ENCODE assay signal across 17 cellular contexts in the genomic region with DNA sequence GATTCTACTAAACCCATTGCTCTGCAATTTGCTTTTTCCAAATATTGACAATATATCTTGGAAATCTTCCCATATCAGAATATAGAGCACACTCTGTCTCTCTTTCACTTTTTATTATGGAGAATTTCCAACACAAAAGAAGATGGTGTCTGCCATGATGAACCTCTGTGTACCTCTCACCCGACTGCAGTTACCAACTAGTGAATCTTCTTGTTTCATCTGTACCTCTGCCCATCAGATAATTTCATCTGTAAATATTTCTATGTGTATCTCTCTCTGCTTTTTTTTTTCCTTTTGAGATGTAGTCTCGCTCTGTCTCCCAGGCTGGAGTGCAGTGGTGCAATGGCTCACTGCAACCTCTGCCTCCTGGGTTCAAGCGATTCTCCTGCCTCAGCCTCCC.
DNase-seq lines count a peak whose midpoint lies in the region; ATAC-seq and TF ChIP-seq lines count a peak whose summit lies in the region.
"Had no signal": no experiment of that assay in that cellular context is flagged by ENCODE, and none has a peak within 500 bp of the region (broad histone marks: within the 10 kb centered on the region; RNA-seq: fewer than 3 reads in every experiment).

No MANE protein-coding gene starts in this region.

- H3K4me3 Mint-ChIP-seq in CD14-positive monocyte: peak overlapping the region in 1 of 2 donors; percentile 15
- H3K4me3 Mint-ChIP-seq: CD4-positive, alpha-beta T cell; CD8-positive, alpha-beta memory T cell had no signal

- TF ChIP-seq POLR2A in prostate gland (IDR thresholded peaks at IDR 0.05): no peak

- no peak for TF ChIP-seq CTCF in 22Rv1 (IDR thresholded peaks at IDR 0.05)
- no peak for TF ChIP-seq CTCF in CD14-positive monocyte (IDR thresholded peaks at IDR 0.05)
- no peak for TF ChIP-seq CTCF in VCaP (conservative IDR thresholded peaks at IDR 0.05)
- no peak for TF ChIP-seq CTCF in prostate gland (IDR thresholded peaks at IDR 0.05)
- TF ChIP-seq CTCF in psoas muscle (IDR thresholded peaks at IDR 0.05): no peak

- peaks cover 51% of the 10 kb centered on the region for H3K4me1 Mint-ChIP-seq in CD14-positive monocyte
- H3K4me1 Mint-ChIP-seq: CD8-positive, alpha-beta memory T cell had no signal

- H3K4me1 ChIP-seq in prostate gland (replicated peaks): peaks cover 18% of the 10 kb centered on the region
- H3K4me1 ChIP-seq in psoas muscle: no peaks in the 10 kb centered on the region
- H3K4me1 ChIP-seq: HAP-1 had no signal

- H3K36me3 ChIP-seq in prostate gland (no peaks in the 10 kb centered on the region), psoas muscle (ENCODE audit: insufficient read depth in 1 of 2, low read depth in 1 of 2) (no peaks in the 10 kb centered on the region)
- H3K36me3 ChIP-seq: HAP-1 had no signal

- 27% methylated on average over 3 of the region's 3 CpGs for whole genome bisulfite sequencing in prostate gland
- WGBS in psoas muscle, 3 donors: 90 to 91% (median 90%) methylated on average over 3 of the region's 3 CpGs

- DNase-seq in CD14-positive monocyte (ENCODE audit: low spot score): no peak
- DNase-seq in prostate gland (ENCODE audit: low spot score): peak; percentile 42
- no peak for DNase-seq in HUDEP-2 (lab: John Stamatoyannopoulos, UW; ENCODE audit: unreplicated experiment in 76 of 76)
- no peak for DNase-seq in psoas muscle
- DNase-seq: C1 segment of cervical spinal cord; CD4-positive, alpha-beta T cell; CD8-positive, alpha-beta memory T cell; DMS 273 treated with DMSO at 0.1 percent for 48 hours; DMS79; EL; GDM1; GOT3 had no signal

- H3K27ac ChIP-seq in 22Rv1 (peak overlapping the region; percentile 37), VCaP (peak overlapping the region; percentile 95), prostate gland (peak overlapping the region in 1 of 2 donors; percentile 75), psoas muscle (no peak overlapping the region)

- H3K9me3 ChIP-seq in prostate gland (no peaks in the 10 kb centered on the region), psoas muscle (no peaks in the 10 kb centered on the region)
- H3K9me3 ChIP-seq: HAP-1 had no signal

- intact Hi-C loops in CD14-positive monocyte (cut with micrococcal nuclease) (no loop called here), prostate gland (cut with DNase I) (no loop called here), psoas muscle (cut with DNase I) (no loop called here)

- H3K9me3 Mint-ChIP-seq in CD14-positive monocyte: no peaks in the 10 kb centered on the region
- H3K9me3 Mint-ChIP-seq: CD4-positive, alpha-beta T cell; CD8-positive, alpha-beta memory T cell had no signal

- peak overlapping the region in 6 of 7 donors; percentile 61 to 97 (median 94) for H3K27ac Mint-ChIP-seq in CD14-positive monocyte
- H3K27ac Mint-ChIP-seq: CD4-positive, alpha-beta T cell; CD8-positive, alpha-beta memory T cell had no signal

- H3K27me3 Mint-ChIP-seq in CD14-positive monocyte (ENCODE audit: low read depth in 3 of 3): peaks cover 4 to 7% (median 6%) of the 10 kb centered on the region in 3 donors

- H3K27me3 ChIP-seq in prostate gland (replicated peaks; ENCODE audit: insufficient read depth): no peaks in the 10 kb centered on the region
- peaks cover 0 to 7% (median 0%) of the 10 kb centered on the region in 3 donors for H3K27me3 ChIP-seq in psoas muscle (ENCODE audit: insufficient read depth in 3 of 3, low read length in 2 of 3)

- ATAC-seq in HG03442 (IDR thresholded peaks at IDR 0.05; ENCODE audit: unreplicated experiment): no peak
- ATAC-seq in psoas muscle: no peak
- ATAC-seq: GM12878 had no signal

- no peak overlapping the region for H3K4me3 ChIP-seq in prostate gland
- no peak overlapping the region for H3K4me3 ChIP-seq in psoas muscle
- H3K4me3 ChIP-seq: GM12878, HAP-1 had no signal

- H3K36me3 Mint-ChIP-seq in CD14-positive monocyte: no peaks in the 10 kb centered on the region
- H3K36me3 Mint-ChIP-seq: CD8-positive, alpha-beta memory T cell had no signal
